Comparison of ENCODE assay signal across 1 cellular context in the genomic region with DNA sequence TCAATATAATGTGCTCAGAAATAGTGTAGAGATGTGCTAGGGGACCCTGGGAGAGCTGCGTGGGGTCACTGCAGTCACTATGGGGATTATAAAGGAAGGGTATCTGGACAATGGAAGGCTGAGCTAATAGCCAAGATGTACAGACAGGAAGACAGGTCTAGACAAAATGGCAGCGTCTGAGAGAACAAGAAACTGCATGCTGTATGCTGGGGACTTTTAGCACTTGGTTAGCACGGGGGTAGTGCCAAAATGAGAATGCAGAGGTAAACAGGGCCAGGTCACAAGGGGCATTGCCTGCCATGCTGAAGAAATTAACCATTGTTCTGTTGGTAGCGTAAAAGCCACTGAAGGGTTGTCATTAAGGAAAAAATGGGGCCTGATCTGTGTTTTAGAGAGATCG.
TF ChIP-seq lines count a peak whose summit lies in the region.

No MANE protein-coding gene starts in this region.

TF ChIP-seq in H1, 55 proteins besides CTCF, POLR2A, EP300 and RAD21 (continued from another document):
- TF ChIP-seq, protein P1, sequence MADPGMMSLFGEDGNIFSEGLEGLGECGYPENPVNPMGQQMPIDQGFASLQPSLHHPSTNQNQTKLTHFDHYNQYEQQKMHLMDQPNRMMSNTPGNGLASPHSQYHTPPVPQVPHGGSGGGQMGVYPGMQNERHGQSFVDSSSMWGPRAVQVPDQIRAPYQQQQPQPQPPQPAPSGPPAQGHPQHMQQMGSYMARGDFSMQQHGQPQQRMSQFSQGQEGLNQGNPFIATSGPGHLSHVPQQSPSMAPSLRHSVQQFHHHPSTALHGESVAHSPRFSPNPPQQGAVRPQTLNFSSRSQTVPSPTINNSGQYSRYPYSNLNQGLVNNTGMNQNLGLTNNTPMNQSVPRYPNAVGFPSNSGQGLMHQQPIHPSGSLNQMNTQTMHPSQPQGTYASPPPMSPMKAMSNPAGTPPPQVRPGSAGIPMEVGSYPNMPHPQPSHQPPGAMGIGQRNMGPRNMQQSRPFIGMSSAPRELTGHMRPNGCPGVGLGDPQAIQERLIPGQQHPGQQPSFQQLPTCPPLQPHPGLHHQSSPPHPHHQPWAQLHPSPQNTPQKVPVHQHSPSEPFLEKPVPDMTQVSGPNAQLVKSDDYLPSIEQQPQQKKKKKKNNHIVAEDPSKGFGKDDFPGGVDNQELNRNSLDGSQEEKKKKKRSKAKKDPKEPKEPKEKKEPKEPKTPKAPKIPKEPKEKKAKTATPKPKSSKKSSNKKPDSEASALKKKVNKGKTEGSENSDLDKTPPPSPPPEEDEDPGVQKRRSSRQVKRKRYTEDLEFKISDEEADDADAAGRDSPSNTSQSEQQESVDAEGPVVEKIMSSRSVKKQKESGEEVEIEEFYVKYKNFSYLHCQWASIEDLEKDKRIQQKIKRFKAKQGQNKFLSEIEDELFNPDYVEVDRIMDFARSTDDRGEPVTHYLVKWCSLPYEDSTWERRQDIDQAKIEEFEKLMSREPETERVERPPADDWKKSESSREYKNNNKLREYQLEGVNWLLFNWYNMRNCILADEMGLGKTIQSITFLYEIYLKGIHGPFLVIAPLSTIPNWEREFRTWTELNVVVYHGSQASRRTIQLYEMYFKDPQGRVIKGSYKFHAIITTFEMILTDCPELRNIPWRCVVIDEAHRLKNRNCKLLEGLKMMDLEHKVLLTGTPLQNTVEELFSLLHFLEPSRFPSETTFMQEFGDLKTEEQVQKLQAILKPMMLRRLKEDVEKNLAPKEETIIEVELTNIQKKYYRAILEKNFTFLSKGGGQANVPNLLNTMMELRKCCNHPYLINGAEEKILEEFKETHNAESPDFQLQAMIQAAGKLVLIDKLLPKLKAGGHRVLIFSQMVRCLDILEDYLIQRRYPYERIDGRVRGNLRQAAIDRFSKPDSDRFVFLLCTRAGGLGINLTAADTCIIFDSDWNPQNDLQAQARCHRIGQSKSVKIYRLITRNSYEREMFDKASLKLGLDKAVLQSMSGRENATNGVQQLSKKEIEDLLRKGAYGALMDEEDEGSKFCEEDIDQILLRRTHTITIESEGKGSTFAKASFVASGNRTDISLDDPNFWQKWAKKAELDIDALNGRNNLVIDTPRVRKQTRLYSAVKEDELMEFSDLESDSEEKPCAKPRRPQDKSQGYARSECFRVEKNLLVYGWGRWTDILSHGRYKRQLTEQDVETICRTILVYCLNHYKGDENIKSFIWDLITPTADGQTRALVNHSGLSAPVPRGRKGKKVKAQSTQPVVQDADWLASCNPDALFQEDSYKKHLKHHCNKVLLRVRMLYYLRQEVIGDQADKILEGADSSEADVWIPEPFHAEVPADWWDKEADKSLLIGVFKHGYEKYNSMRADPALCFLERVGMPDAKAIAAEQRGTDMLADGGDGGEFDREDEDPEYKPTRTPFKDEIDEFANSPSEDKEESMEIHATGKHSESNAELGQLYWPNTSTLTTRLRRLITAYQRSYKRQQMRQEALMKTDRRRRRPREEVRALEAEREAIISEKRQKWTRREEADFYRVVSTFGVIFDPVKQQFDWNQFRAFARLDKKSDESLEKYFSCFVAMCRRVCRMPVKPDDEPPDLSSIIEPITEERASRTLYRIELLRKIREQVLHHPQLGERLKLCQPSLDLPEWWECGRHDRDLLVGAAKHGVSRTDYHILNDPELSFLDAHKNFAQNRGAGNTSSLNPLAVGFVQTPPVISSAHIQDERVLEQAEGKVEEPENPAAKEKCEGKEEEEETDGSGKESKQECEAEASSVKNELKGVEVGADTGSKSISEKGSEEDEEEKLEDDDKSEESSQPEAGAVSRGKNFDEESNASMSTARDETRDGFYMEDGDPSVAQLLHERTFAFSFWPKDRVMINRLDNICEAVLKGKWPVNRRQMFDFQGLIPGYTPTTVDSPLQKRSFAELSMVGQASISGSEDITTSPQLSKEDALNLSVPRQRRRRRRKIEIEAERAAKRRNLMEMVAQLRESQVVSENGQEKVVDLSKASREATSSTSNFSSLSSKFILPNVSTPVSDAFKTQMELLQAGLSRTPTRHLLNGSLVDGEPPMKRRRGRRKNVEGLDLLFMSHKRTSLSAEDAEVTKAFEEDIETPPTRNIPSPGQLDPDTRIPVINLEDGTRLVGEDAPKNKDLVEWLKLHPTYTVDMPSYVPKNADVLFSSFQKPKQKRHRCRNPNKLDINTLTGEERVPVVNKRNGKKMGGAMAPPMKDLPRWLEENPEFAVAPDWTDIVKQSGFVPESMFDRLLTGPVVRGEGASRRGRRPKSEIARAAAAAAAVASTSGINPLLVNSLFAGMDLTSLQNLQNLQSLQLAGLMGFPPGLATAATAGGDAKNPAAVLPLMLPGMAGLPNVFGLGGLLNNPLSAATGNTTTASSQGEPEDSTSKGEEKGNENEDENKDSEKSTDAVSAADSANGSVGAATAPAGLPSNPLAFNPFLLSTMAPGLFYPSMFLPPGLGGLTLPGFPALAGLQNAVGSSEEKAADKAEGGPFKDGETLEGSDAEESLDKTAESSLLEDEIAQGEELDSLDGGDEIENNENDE (IDR thresholded peaks at IDR 0.05; ENCODE audit: insufficient replicate concordance, low read length) = no peak
- TF ChIP-seq RXRA (IDR thresholded peaks at IDR 0.05; ENCODE audit: insufficient read depth, low read depth, low read length) = no peak
- TF ChIP-seq ATF3 (IDR thresholded peaks at IDR 0.05; ENCODE audit: insufficient read depth, low read depth, low read length) = no peak
- TF ChIP-seq E2F6 (IDR thresholded peaks at IDR 0.05) = no peak
- no peak for TF ChIP-seq HDAC2 (IDR thresholded peaks at IDR 0.05; ENCODE audit: borderline replicate concordance in 1 of 2, low read depth in 2 of 2, low read length in 2 of 2)
- no peak for TF ChIP-seq SUZ12 (IDR thresholded peaks at IDR 0.05; ENCODE audit: low read length)
